8 cellular contexts compared by ENCODE assay signal in genomic region chr4:6988016-6988715, GRCh38. TPM values are rescaled to one million over a fixed set of nuclear protein-coding genes. Genes with fewer than 3 reads are reported as not detected.
DNase-seq lines count a peak whose midpoint lies in the region; ATAC-seq and TF ChIP-seq lines count a peak whose summit lies in the region.

No MANE protein-coding gene starts in this region.

- peak overlapping the region in 1 of 3 experiments; percentile 99; a peak in 1 of 7 replicates for H3K27ac Mint-ChIP-seq in H9
- peak overlapping the region; percentile 96 for H3K27ac Mint-ChIP-seq in T-helper 17 cell

- peaks cover 17% of the 10 kb centered on the region; the same call in 1 of the 2 replicates for H3K79me2 ChIP-seq in H9 (ENCODE audit: insufficient read depth, low read length)

- no peak overlapping the region for H2BK5ac ChIP-seq in H9 (ENCODE audit: insufficient read length, low read length)

- no peak overlapping the region for H2AFZ ChIP-seq in H9 (ENCODE audit: low read length)

- no peak for ATAC-seq in T-helper 17 cell
- ATAC-seq in gastrocnemius medialis = no peak
- ATAC-seq in HG03571 (IDR thresholded peaks at IDR 0.05; ENCODE audit: unreplicated experiment) = no peak
- no peak for ATAC-seq in HG02870 (IDR thresholded peaks at IDR 0.05; ENCODE audit: unreplicated experiment)

- in situ Hi-C loops in gastrocnemius medialis (cut with MboI; ENCODE audit: low sequenced_read_pairs in 4 of 4) = loop anchor here in 2 of 4 donors (10.0 kb wide), 3 partner anchors 73 to 213 kb away; no protein-coding TSS in a partner anchor

- H3K56ac ChIP-seq in H9 (ENCODE audit: insufficient read length, low read depth, low read length) = no peak overlapping the region

- H3K36me3 Mint-ChIP-seq in H9 (ENCODE audit: insufficient read depth in 1 of 3, low read depth in 3 of 3) (peaks cover under 1 to 5% (median 2%) of the 10 kb centered on the region in 3 experiments; a peak in 4 of 7 replicates), T-helper 17 cell (ENCODE audit: low read depth) (no peaks in the 10 kb centered on the region)

- no peak overlapping the region for H2BK15ac ChIP-seq in H9 (ENCODE audit: low read depth, low read length)

- no peaks in the 10 kb centered on the region for H3K9me3 Mint-ChIP-seq in H9

- TF ChIP-seq CTCF in H9 (conservative IDR thresholded peaks at IDR 0.05) = no peak
- no peak for TF ChIP-seq CTCF in gastrocnemius medialis (IDR thresholded peaks at IDR 0.05 in 4 of 5, conservative IDR thresholded peaks at IDR 0.05 in 1 of 5)

- no peak for DNase-seq in H9
- DNase-seq in T-helper 17 cell = no peak
- peak; percentile 16 for DNase-seq in fibroblast of peridontal ligament (ENCODE audit: extremely low read depth)
- no peak for DNase-seq in gastrocnemius medialis
- no peak for DNase-seq in germinal center (ENCODE audit: low spot score)
- no peak for DNase-seq in NCI-H2227 treated with DMSO at 0.1 percent for 48 hours (lab: John Stamatoyannopoulos, UW)

- H2AK5ac ChIP-seq in H9 (ENCODE audit: insufficient read length, low read length) = no peak overlapping the region

- H3K27ac ChIP-seq in H9 (ENCODE audit: insufficient read length, low read depth, low read length) (no peak overlapping the region), gastrocnemius medialis (peak overlapping the region; percentile 93 to 99 (median 98))

- peaks cover 5% of the 10 kb centered on the region; the same call in 1 of the 2 replicates for H3K4me1 ChIP-seq in H9 (ENCODE audit: insufficient read depth, low read length)
- H3K4me1 ChIP-seq in gastrocnemius medialis = peaks cover 80 to 84% of the 10 kb centered on the region in 2 donors

- no peak overlapping the region for H3K23ac ChIP-seq in H9 (ENCODE audit: insufficient read length, low read depth, low read length)

- H3K4me1 Mint-ChIP-seq in H9 = peaks cover 43 to 44% of the 10 kb centered on the region in 2 experiments
- peaks cover 49% of the 10 kb centered on the region for H3K4me1 Mint-ChIP-seq in T-helper 17 cell

- no peak overlapping the region for H2BK120ac ChIP-seq in H9 (ENCODE audit: low read depth, low read length, poor library complexity, severe bottlenecking)

- H3K9me3 ChIP-seq in H9 (ENCODE audit: control insufficient read depth, low read depth, low read length) = no peaks in the 10 kb centered on the region
- no peaks in the 10 kb centered on the region for H3K9me3 ChIP-seq in T-helper 17 cell (ENCODE audit: control insufficient read depth, low read length, poor library complexity, severe bottlenecking)
- H3K9me3 ChIP-seq in gastrocnemius medialis = no peaks in the 10 kb centered on the region

- TF ChIP-seq POLR2A in gastrocnemius medialis (IDR thresholded peaks at IDR 0.05) = no peak

- intact Hi-C loops in gastrocnemius medialis (cut with DNase I; ENCODE audit: low total_unique reads) = loop anchor here (5.0 kb wide), 1 partner anchor 271 kb away; the partner anchor contains the start of gene BLOC1S4

- H3K27me3 ChIP-seq in H9 (ENCODE audit: insufficient read depth, low read length) (no peaks in the 10 kb centered on the region), gastrocnemius medialis (no peaks in the 10 kb centered on the region)

- peak overlapping the region; percentile 72 to 97 (median 88) for H3K4me3 ChIP-seq in gastrocnemius medialis

- no peaks in the 10 kb centered on the region for H3K27me3 Mint-ChIP-seq in H9 (ENCODE audit: low read depth)
- no peaks in the 10 kb centered on the region for H3K27me3 Mint-ChIP-seq in T-helper 17 cell

- H3K79me1 ChIP-seq in H9 (ENCODE audit: insufficient read depth, low read depth, low read length, poor library complexity, severe bottlenecking) = peaks cover 8% of the 10 kb centered on the region

- peaks cover 4% of the 10 kb centered on the region for H4K20me1 ChIP-seq in H9 (ENCODE audit: control insufficient read depth, insufficient read depth, insufficient read length)

- H2BK20ac ChIP-seq in H9 (ENCODE audit: low read depth, low read length, poor library complexity, severe bottlenecking) = no peak overlapping the region

- no CpG with 5 or more reads among the region's 13 CpGs for WGBS in H9 (ENCODE audit: extremely low coverage, insufficient read length, low lambda C conversion rate)

- H2BK12ac ChIP-seq in H9 (ENCODE audit: insufficient read length, low read depth, low read length) = no peak overlapping the region

- H3K14ac ChIP-seq in H9 (ENCODE audit: insufficient read depth, low read length) = peak overlapping the region; percentile 39

- no peak overlapping the region for H3K18ac ChIP-seq in H9 (ENCODE audit: insufficient read length, low read depth, low read length)

- H3T11ph ChIP-seq in H9 (ENCODE audit: low read length) = no peak overlapping the region

- H4K91ac ChIP-seq in H9 (ENCODE audit: insufficient read length, low read depth, low read length) = no peak overlapping the region

- no peak overlapping the region for H4K8ac ChIP-seq in H9 (replicated peaks; ENCODE audit: insufficient read length, low read depth, low read length)

- H3K4me3 Mint-ChIP-seq in H9 = peak overlapping the region; percentile 85 to 98
- peak overlapping the region; percentile 98 for H3K4me3 Mint-ChIP-seq in T-helper 17 cell

- H4K5ac ChIP-seq in H9 (ENCODE audit: insufficient read length, low read depth, low read length) = no peak overlapping the region

- peak overlapping the region; percentile 87 for H3K4me2 ChIP-seq in H9 (ENCODE audit: insufficient read depth, insufficient read length, low read length)

- peaks cover 6% of the 10 kb centered on the region for H3K23me2 ChIP-seq in H9 (ENCODE audit: insufficient read length, low read depth, low read length, poor library complexity, severe bottlenecking)

- H3K9ac ChIP-seq in H9 (ENCODE audit: extremely low read depth, insufficient read length, low read length) = peak overlapping the region; percentile 90

- no peaks in the 10 kb centered on the region for H3K36me3 ChIP-seq in gastrocnemius medialis

- H3K4ac ChIP-seq in H9 (ENCODE audit: low read depth, low read length) = no peak overlapping the region

RNA-seq across cellular contexts. Expression of gene TADA2B, which starts 55.0 kb away (rescaled TPM):
- 14.0 and 17.0 TPM in 2 replicates for total RNA-seq in H9 (2021)
- 10 to 100 TPM; 31.8 to 40.9 TPM for total RNA-seq in T-helper 17 cell
- 10 to 100 TPM; 55.4 to 70.2 (median 56.4) TPM for total RNA-seq in gastrocnemius medialis
